Comparison of ENCODE assay signal across 8 cellular contexts in the genomic region with DNA sequence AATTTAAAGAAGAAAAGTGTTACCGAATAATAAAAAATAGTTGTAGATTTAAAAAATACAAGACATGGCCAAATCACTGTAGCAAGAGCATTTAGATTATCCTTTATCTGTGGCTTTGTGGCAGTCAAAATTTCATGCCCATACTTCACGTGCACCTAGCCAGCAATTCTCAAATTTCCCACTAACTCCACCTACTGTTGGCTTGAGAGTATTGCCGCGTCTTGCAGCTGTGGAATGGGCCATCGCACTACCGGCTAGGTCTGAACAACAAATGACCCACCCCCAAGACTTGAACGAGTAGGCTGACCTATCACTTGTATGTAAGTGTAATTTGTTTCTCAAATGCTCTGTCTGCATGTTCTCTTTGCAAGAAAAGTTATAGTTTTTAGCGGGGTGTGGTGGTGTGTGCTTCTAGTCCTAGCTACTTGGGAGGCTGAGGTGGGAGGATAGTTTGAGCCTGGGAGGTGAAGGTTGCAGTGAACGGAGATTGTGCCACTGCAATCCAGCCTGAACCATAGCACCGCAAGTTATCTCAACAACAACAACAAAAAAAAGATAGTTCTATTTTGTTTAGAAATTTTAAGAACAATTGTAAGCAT. TPM values are rescaled to one million over a fixed set of nuclear protein-coding genes. Genes with fewer than 3 reads are reported as not detected.
DNase-seq lines count a peak whose midpoint lies in the region; ATAC-seq and TF ChIP-seq lines count a peak whose summit lies in the region.

No MANE protein-coding gene starts in this region.

- H3K9me3 Mint-ChIP-seq in immature natural killer cell: peaks cover 0 to 30% (median 7%) of the 10 kb centered on the region in 6 donors

- no peaks in the 10 kb centered on the region for H3F3A ChIP-seq in Loucy (ENCODE audit: low read depth)

- no peak overlapping the region for H3K4me3 ChIP-seq in AG04449 (ENCODE audit: low read depth, low read length)
- H3K4me3 ChIP-seq in Loucy (ENCODE audit: low read length, poor library complexity, severe bottlenecking): no peak overlapping the region
- no peak overlapping the region for H3K4me3 ChIP-seq in right cardiac atrium (ENCODE audit: low read length)
- no peak overlapping the region for H3K4me3 ChIP-seq in thoracic aorta

- H4K20me1 ChIP-seq in Loucy (ENCODE audit: insufficient read depth, low read length, poor library complexity, severe bottlenecking): no peaks in the 10 kb centered on the region

- CTCF ChIA-PET in AG04449 (lab: Yijun Ruan, JAX): no interaction called here

- H3K27me3 ChIP-seq in Loucy (ENCODE audit: insufficient read depth, low read length, poor library complexity, severe bottlenecking) (no peaks in the 10 kb centered on the region), right cardiac atrium (ENCODE audit: control insufficient read depth, insufficient read depth) (no peaks in the 10 kb centered on the region), thoracic aorta (replicated peaks; ENCODE audit: insufficient read depth) (no peaks in the 10 kb centered on the region)

- H3K4me1 Mint-ChIP-seq in immature natural killer cell: no peaks in the 10 kb centered on the region

- H3K79me2 ChIP-seq in Loucy (ENCODE audit: insufficient read depth, low read length): no peaks in the 10 kb centered on the region

- H3K9me3 ChIP-seq in Loucy (ENCODE audit: insufficient read depth, low read depth, low read length): no peaks in the 10 kb centered on the region
- no peaks in the 10 kb centered on the region for H3K9me3 ChIP-seq in right cardiac atrium (ENCODE audit: control insufficient read depth, low read length)
- H3K9me3 ChIP-seq in thoracic aorta: no peaks in the 10 kb centered on the region

- H3K4me3 Mint-ChIP-seq in immature natural killer cell: no peak overlapping the region

- H3K27ac Mint-ChIP-seq in immature natural killer cell: no peak overlapping the region

- no peak overlapping the region for H3K9ac ChIP-seq in Loucy (ENCODE audit: low read depth, low read length, poor library complexity, severe bottlenecking)

- DNase-seq in AG04449 (ENCODE audit: low read depth, low spot score) (no peak), UCSD-AML1 (lab: John Stamatoyannopoulos, UW; ENCODE audit: unreplicated experiment) (peak; percentile 12), right cardiac atrium (no peak), thoracic aorta (ENCODE audit: low spot score) (no peak), immature natural killer cell (no peak)

- no peak overlapping the region for H3K4me2 ChIP-seq in Loucy (ENCODE audit: low read depth, low read length, poor library complexity, severe bottlenecking)

- no peaks in the 10 kb centered on the region for H3K9me2 ChIP-seq in Loucy (replicated peaks; ENCODE audit: low read depth, low read length)

- POLR2A ChIA-PET in AG04449 (lab: Yijun Ruan, JAX): no interaction called here

- intact Hi-C loops in right cardiac atrium (cut with DNase I): loop anchor here in 3 of 4 donors (10.0 kb wide), 3 partner anchors 89 to 651 kb away; a partner anchor contains a TSS

- TF ChIP-seq CTCF in AG04449 (IDR thresholded peaks at IDR 0.05; ENCODE audit: insufficient read depth, low read length, missing control alignments) (peak; percentile 52), GM12874 (IDR thresholded peaks at IDR 0.05; ENCODE audit: insufficient read depth, low read depth, low read length) (peak; percentile 45; the same call in 1 of the 2 replicates), Loucy (conservative IDR thresholded peaks at IDR 0.05; ENCODE audit: low read length) (peak; percentile 65), thoracic aorta (IDR thresholded peaks at IDR 0.05) (peak; percentile 28)

- H2AFZ ChIP-seq in Loucy (ENCODE audit: low read length): no peak overlapping the region

- H3K4me1 ChIP-seq in Loucy (ENCODE audit: insufficient read depth, low read length, poor library complexity, severe bottlenecking) (no peaks in the 10 kb centered on the region), right cardiac atrium (ENCODE audit: control insufficient read depth, insufficient read depth, low read length) (no peaks in the 10 kb centered on the region), thoracic aorta (ENCODE audit: control insufficient read depth in 1 of 2, low read depth in 2 of 2) (no peaks in the 10 kb centered on the region)

- no peaks in the 10 kb centered on the region for H3K36me3 ChIP-seq in Loucy (ENCODE audit: insufficient read depth, low read length)
- no peaks in the 10 kb centered on the region for H3K36me3 ChIP-seq in thoracic aorta

- H3K27me3 Mint-ChIP-seq in immature natural killer cell (ENCODE audit: low read depth in 3 of 3): peaks cover 0 to 3% (median 0%) of the 10 kb centered on the region in 3 donors

- H3K36me3 Mint-ChIP-seq in immature natural killer cell: no peaks in the 10 kb centered on the region

- 31% methylated on average over 10 of the region's 10 CpGs for WGBS in right cardiac atrium

- H3K27ac ChIP-seq in right cardiac atrium (ENCODE audit: low read length) (no peak overlapping the region), thoracic aorta (no peak overlapping the region)

- peak; percentile 28 to 62 for ATAC-seq in right cardiac atrium
- no peak for ATAC-seq in thoracic aorta (ENCODE audit: insufficient number of reproducible peaks, low FRiP score, low read depth)
- no peak for ATAC-seq in GM21390 (IDR thresholded peaks at IDR 0.05; ENCODE audit: unreplicated experiment)

RNA-seq across cellular contexts. Expression of a gene that starts 4.1 kb away (rescaled TPM):
- total RNA-seq in right cardiac atrium (not detected), thoracic aorta (not detected)
- polyA plus RNA-seq in right cardiac atrium (not detected), immature natural killer cell (not detected)

RNA-seq across cellular contexts. Expression of a gene that starts 5.9 kb away (rescaled TPM):
- total RNA-seq in right cardiac atrium: not detected
- polyA plus RNA-seq in right cardiac atrium: not detected
- not detected for total RNA-seq in thoracic aorta
- polyA plus RNA-seq in immature natural killer cell: not detected

RNA-seq across cellular contexts. Expression of a gene that starts 8.4 kb away (rescaled TPM):
- total RNA-seq in right cardiac atrium (not detected), thoracic aorta (not detected)
- polyA plus RNA-seq in right cardiac atrium (not detected), immature natural killer cell (not detected)

RNA-seq across cellular contexts. Expression of a gene that starts 38.3 kb away (rescaled TPM):
- total RNA-seq in right cardiac atrium: not detected
- not detected for polyA plus RNA-seq in right cardiac atrium
- not detected for total RNA-seq in thoracic aorta
- polyA plus RNA-seq in immature natural killer cell: not detected

RNA-seq across cellular contexts. Expression of a gene that starts 46.0 kb away (rescaled TPM):
- not detected for total RNA-seq in right cardiac atrium
- polyA plus RNA-seq in right cardiac atrium: not detected
- total RNA-seq in thoracic aorta: not detected
- polyA plus RNA-seq in immature natural killer cell: not detected

Comparison
In these comparisons a context has a peak if more than half of its experiments do, and no peak if none do; other contexts are left out.
1. ATAC-seq: peak in right cardiac atrium (2 of 2); none in thoracic aorta (single experiment) and GM21390 (single experiment).
2. Peak in every context shown above with its lines, with median percentiles within 50 percentile points of each other: CTCF ChIP-seq.